Comparison of ENCODE assay signal across 13 cellular contexts in genomic region chr17:80175411-80175810, GRCh38. TPM values are rescaled to one million over a fixed set of nuclear protein-coding genes. Genes with fewer than 3 reads are reported as not detected.
DNase-seq lines count a peak whose midpoint lies in the region; ATAC-seq and TF ChIP-seq lines count a peak whose summit lies in the region.
"Had no signal": no experiment of that assay in that cellular context is flagged by ENCODE, and none has a peak within 500 bp of the region (broad histone marks: within the 10 kb centered on the region; RNA-seq: fewer than 3 reads in every experiment).

No MANE protein-coding gene starts in this region.

- H3K4ac ChIP-seq in trophoblast cell (ENCODE audit: low read depth, low read length) = no peak overlapping the region

- H3K36me3 ChIP-seq in Panc1 (ENCODE audit: control insufficient read depth, insufficient read depth, low read length) (no peaks in the 10 kb centered on the region), trophoblast cell (ENCODE audit: control insufficient read depth in 1 of 2, insufficient read depth in 2 of 2, low read length in 2 of 2) (no peaks in the 10 kb centered on the region), transverse colon (no peaks in the 10 kb centered on the region), MG63 (no peaks in the 10 kb centered on the region)

- H3K4me1 ChIP-seq in Panc1 (ENCODE audit: control insufficient read depth, insufficient read depth, low read length) (no peaks in the 10 kb centered on the region), trophoblast cell (ENCODE audit: control insufficient read depth in 1 of 2, insufficient read depth in 2 of 2, low read length in 2 of 2) (peaks cover 6 to 9% of the 10 kb centered on the region in 2 experiments), transverse colon (peaks cover 0 to 7% (median 3%) of the 10 kb centered on the region in 4 donors)

- H3K4me3 ChIP-seq in Panc1 (ENCODE audit: low read depth in 2 of 2, low read length in 2 of 2) (no peak overlapping the region), fibroblast of villous mesenchyme (ENCODE audit: low read depth, low read length) (no peak overlapping the region), trophoblast cell (ENCODE audit: low read depth, low read length) (peak overlapping the region; percentile 1), transverse colon (no peak overlapping the region), MG63 (no peak overlapping the region)

- in situ Hi-C loops in Panc1 (cut with HindIII; ENCODE audit: low pct_unique_long_range_greater_than_20kb, low sequenced_read_pairs) = no loop called here
- in situ Hi-C loops in transverse colon (cut with MboI; ENCODE audit: low pct_ligation_motif_present in 1 of 4, low pct_unique_long_range_greater_than_20kb in 1 of 4, low sequenced_read_pairs in 3 of 4) = no loop called here

- TF ChIP-seq EP300 in transverse colon (IDR thresholded peaks at IDR 0.05; ENCODE audit: low read depth) = no peak

- peak; percentile 59 for ATAC-seq in Panc1
- ATAC-seq in GM21825 (IDR thresholded peaks at IDR 0.05; ENCODE audit: unreplicated experiment) = no peak

- H3K18ac ChIP-seq in trophoblast cell (ENCODE audit: low read length) = peak overlapping the region; percentile 46

- H4K91ac ChIP-seq in trophoblast cell (ENCODE audit: low read depth, low read length) = peak overlapping the region; percentile 50

- POLR2A ChIA-PET in Panc1 (lab: Charles Lee) = no interaction called here

- no peak overlapping the region for H3K27ac ChIP-seq in Panc1 (ENCODE audit: low read length)
- H3K27ac ChIP-seq in trophoblast cell (ENCODE audit: low read depth, low read length) = no peak overlapping the region
- H3K27ac ChIP-seq in transverse colon = no peak overlapping the region

- peaks cover 5% of the 10 kb centered on the region for H3K79me1 ChIP-seq in trophoblast cell (ENCODE audit: low read length)

- H3K14ac ChIP-seq in trophoblast cell (ENCODE audit: low read length) = no peak overlapping the region

- no peak overlapping the region for H3K23ac ChIP-seq in trophoblast cell (ENCODE audit: low read length)

- H3K79me2 ChIP-seq in trophoblast cell (ENCODE audit: control insufficient read depth, insufficient read depth, low read length, poor library complexity) = no peaks in the 10 kb centered on the region

- H2BK120ac ChIP-seq in trophoblast cell (ENCODE audit: insufficient read depth, low read length, poor library complexity) = peak overlapping the region; percentile 61

- no peak overlapping the region for H2BK5ac ChIP-seq in trophoblast cell (ENCODE audit: low read depth, low read length, poor library complexity)

- peak overlapping the region; percentile 16 for H4K12ac ChIP-seq in trophoblast cell (ENCODE audit: low read depth, low read length)

- H2AFZ ChIP-seq in trophoblast cell (ENCODE audit: insufficient read depth, low read length, poor library complexity) = peak overlapping the region; percentile 37

- no peak overlapping the region for H4K8ac ChIP-seq in trophoblast cell (ENCODE audit: low read depth, low read length)

- peak; percentile 54 for DNase-seq in GM03348 (ENCODE audit: low spot score)
- no peak for DNase-seq in Panc1 (ENCODE audit: low read depth, low spot score)
- DNase-seq in fibroblast of villous mesenchyme (ENCODE audit: low read depth) = peak; percentile 23
- peak in 1 of 2 donors; percentile 5 for DNase-seq in trophoblast cell
- DNase-seq in NCI-H524 treated with DMSO at 0.1 percent for 48 hours (lab: John Stamatoyannopoulos, UW) = no peak
- DNase-seq in transverse colon = no peak
- DNase-seq in MG63 = no peak
- DNase-seq: activated CD4-positive, alpha-beta T cell treated with anti-CD3 and anti-CD28 coated beads for 1 hour; CD8-positive, alpha-beta memory T cell; cerebellar nuclear complex; HFFc6 had no signal

- CTCF ChIA-PET in Panc1 (lab: Charles Lee) = interaction anchor here (1.0 kb wide), 1 partner anchor 14 kb away, joined by 4 read pairs; no protein-coding TSS in a partner anchor

- H3K9ac ChIP-seq in trophoblast cell (ENCODE audit: low read length) = no peak overlapping the region

- H3K27me3 ChIP-seq in Panc1 (ENCODE audit: control insufficient read depth, insufficient read depth, low read length) (no peaks in the 10 kb centered on the region), trophoblast cell (ENCODE audit: insufficient read depth, low read length) (no peaks in the 10 kb centered on the region), transverse colon (no peaks in the 10 kb centered on the region), MG63 (no peaks in the 10 kb centered on the region; the same call in 1 of the 2 replicates)

- peak overlapping the region; percentile 7 for H2AK5ac ChIP-seq in trophoblast cell (ENCODE audit: low read length)

- peak overlapping the region; percentile 55 for H2BK12ac ChIP-seq in trophoblast cell (ENCODE audit: low read length)

- intact Hi-C loops in Panc1 (cut with micrococcal nuclease; ENCODE audit: unreplicated experiment) (no loop called here), transverse colon (cut with DNase I; ENCODE audit: low total_unique reads) (no loop called here)

- TF ChIP-seq CTCF in Panc1 (IDR thresholded peaks at IDR 0.05) = no peak
- TF ChIP-seq CTCF in fibroblast of villous mesenchyme (IDR thresholded peaks at IDR 0.05; ENCODE audit: insufficient read depth, low read depth, low read length) = no peak
- no peak for TF ChIP-seq CTCF in transverse colon (IDR thresholded peaks at IDR 0.05)

- WGBS in trophoblast cell (ENCODE audit: extremely low coverage, insufficient coverage, insufficient read length) = no CpG with 5 or more reads among the region's 13 CpGs
- 66 to 85% methylated on average over 4 to 13 of the region's 13 CpGs for WGBS in transverse colon (ENCODE audit: low coverage in 1 of 2), 2 donors

- no TSS peak for BruUV-seq in Panc1 (replicated peaks; lab: Mats Ljungman, UMichigan)

- no peak for TF ChIP-seq POLR2A in transverse colon (IDR thresholded peaks at IDR 0.05)

- no peak overlapping the region for H3K4me2 ChIP-seq in trophoblast cell (ENCODE audit: low read length)

- H3K9me3 ChIP-seq in Panc1 (ENCODE audit: control insufficient read depth, insufficient read depth, low read depth, low read length) (no peaks in the 10 kb centered on the region), trophoblast cell (ENCODE audit: insufficient read depth, low read depth, low read length) (no peaks in the 10 kb centered on the region), transverse colon (no peaks in the 10 kb centered on the region), MG63 (no peaks in the 10 kb centered on the region)

RNA-seq across cellular contexts. Expression of gene CARD14, which starts 5.6 kb away (rescaled TPM):
- total RNA-seq in Panc1 (2021; ENCODE audit: unreplicated experiment) (not detected), fibroblast of villous mesenchyme (under 0.01 TPM in 1 of 2 replicates, not detected in the other), transverse colon (under 1 TPM in 3 of 4 donors, not detected in 1; 0.14 to 0.75 (median 0.48) TPM)
- 0.57 TPM for polyA plus RNA-seq in Panc1 (2012; ENCODE audit: insufficient read length)
- 1.1 and 1.3 TPM in 2 replicates for polyA plus RNA-seq in trophoblast cell (2013)
- total RNA-seq in MG63 (2014; rRNA removed; shearing (Covaris generic); ENCODE audit: low replicate concordance) = 0.10 TPM in 1 of 2 replicates, not detected in the other
- total RNA-seq: activated T-helper 1 cell treated with anti-CD3 and anti-CD28 coated beads, Interleukin-12 subunit alpha, Interleukin-12 subunit beta, Interleukin-2, Interleukin-4 antibody, amounts not matched to agents 30 ng/mL and 10 ng/mL and 1 ng/mL, durations not matched to agents 14 hours and 24 hours and 36 hours; CD8-positive, alpha-beta memory T cell; HFFc6 had no signal
- polyA plus RNA-seq: CD8-positive, alpha-beta memory T cell had no signal

RNA-seq across cellular contexts. Expression of gene EIF4A3, which starts 28.5 kb away (rescaled TPM):
- 169 TPM for total RNA-seq in Panc1 (2021; ENCODE audit: unreplicated experiment)
- 257 TPM for polyA plus RNA-seq in Panc1 (2012; ENCODE audit: insufficient read length)
- total RNA-seq in fibroblast of villous mesenchyme = 73.8 and 84.6 TPM in 2 replicates
- polyA plus RNA-seq in trophoblast cell (2013) = 81.7 and 91.5 TPM in 2 replicates
- total RNA-seq in transverse colon = 10 to 100 TPM; 37.0 to 74.5 (median 55.8) TPM
- 215 and 235 TPM in 2 replicates for total RNA-seq in MG63 (2014; rRNA removed; shearing (Covaris generic); ENCODE audit: low replicate concordance)

RNA-seq across cellular contexts. Expression of gene SGSH, which starts 44.7 kb away (rescaled TPM):
- total RNA-seq in Panc1 (2021; ENCODE audit: unreplicated experiment) (70.2 TPM), fibroblast of villous mesenchyme (12.1 and 15.5 TPM in 2 replicates), transverse colon (10 to 100 TPM; 26.2 to 66.2 (median 39.9) TPM)
- polyA plus RNA-seq in Panc1 (2012; ENCODE audit: insufficient read length) = 84.2 TPM
- 12.4 and 13.7 TPM in 2 replicates for polyA plus RNA-seq in trophoblast cell (2013)
- total RNA-seq in MG63 (2014; rRNA removed; shearing (Covaris generic); ENCODE audit: low replicate concordance) = 18.7 and 23.6 TPM in 2 replicates

RNA-seq across cellular contexts. Expression of gene SLC26A11, which starts 44.8 kb away (rescaled TPM):
- total RNA-seq in Panc1 (2021; ENCODE audit: unreplicated experiment) (30.9 TPM), fibroblast of villous mesenchyme (12.5 and 17.4 TPM in 2 replicates), transverse colon (10 to 100 TPM; 13.2 to 24.7 (median 17.0) TPM)
- 34.6 TPM for polyA plus RNA-seq in Panc1 (2012; ENCODE audit: insufficient read length)
- 18.0 and 19.3 TPM in 2 replicates for polyA plus RNA-seq in trophoblast cell (2013)
- 1.9 and 7.3 TPM in 2 replicates for total RNA-seq in MG63 (2014; rRNA removed; shearing (Covaris generic); ENCODE audit: low replicate concordance)

Comparison
In these comparisons a context has a peak if more than half of its experiments do, and no peak if none do; other contexts are left out.
1. DNase-seq: peak in GM03348 (single experiment) and fibroblast of villous mesenchyme (single experiment); none in Panc1 (single experiment), NCI-H524 treated with DMSO at 0.1 percent for 48 hours (single experiment), transverse colon (single experiment) and MG63 (single experiment).